ENCODE assay signal across 19 cellular contexts in the genomic region with DNA sequence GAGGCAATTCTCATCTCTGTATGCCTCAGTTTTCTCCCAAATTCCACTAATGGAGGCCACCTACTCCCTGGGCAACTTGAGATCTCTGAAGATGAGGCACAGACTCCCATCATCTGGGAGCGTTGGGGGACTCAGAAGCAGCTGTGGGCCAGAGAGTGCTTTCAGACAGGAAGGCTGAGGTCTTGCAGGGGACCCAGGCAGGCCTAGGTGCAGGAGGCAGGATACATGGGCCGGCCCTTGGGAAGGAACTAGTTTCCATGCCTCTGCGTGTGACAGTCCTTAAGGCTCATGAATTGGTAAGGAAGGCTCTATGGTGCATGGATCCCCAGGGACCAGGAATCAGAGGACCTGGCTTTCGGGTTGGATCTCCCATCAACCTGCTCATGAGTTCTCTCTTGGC. TPM values are rescaled to one million over a fixed set of nuclear protein-coding genes. Genes with fewer than 3 reads are reported as not detected.
DNase-seq lines count a peak whose midpoint lies in the region; ATAC-seq and TF ChIP-seq lines count a peak whose summit lies in the region.
"Had no signal": no experiment of that assay in that cellular context is flagged by ENCODE, and none has a peak within 500 bp of the region (broad histone marks: within the 10 kb centered on the region; RNA-seq: fewer than 3 reads in every experiment).

No MANE protein-coding gene starts in this region.

- no peak for TF ChIP-seq CTCF in hepatocyte (IDR thresholded peaks at IDR 0.05; ENCODE audit: poor library complexity)
- TF ChIP-seq CTCF in psoas muscle (IDR thresholded peaks at IDR 0.05) = no peak
- no peak for TF ChIP-seq CTCF in vagina (IDR thresholded peaks at IDR 0.05)

- ATAC-seq in Right ventricle myocardium superior (ENCODE audit: poor library complexity) = no peak
- no peak for ATAC-seq in psoas muscle
- no peak for ATAC-seq in GM18505 (IDR thresholded peaks at IDR 0.05; ENCODE audit: unreplicated experiment)
- ATAC-seq: activated CD8-positive, alpha-beta T cell treated with anti-CD3 and anti-CD28 coated beads, Interleukin-2, amount 10 ng/mL, durations not matched to agents 7 days and 5 days; left ventricle myocardium superior; WTC11 had no signal

- no peaks in the 10 kb centered on the region for H4K20me1 ChIP-seq in hepatocyte (ENCODE audit: insufficient read depth, poor library complexity, severe bottlenecking)

- intact Hi-C loops in Right ventricle myocardium superior (cut with DNase I) = no loop called here
- intact Hi-C loops in cardiac septum (cut with DNase I) = no loop called here
- intact Hi-C loops in psoas muscle (cut with DNase I) = no loop called here
- intact Hi-C loops in vagina (cut with DNase I) = no loop called here

- peak; percentile 13 for DNase-seq in Right ventricle myocardium superior
- no peak for DNase-seq in cardiac septum (ENCODE audit: low spot score)
- DNase-seq in hepatocyte (ENCODE audit: low spot score) = no peak
- no peak for DNase-seq in psoas muscle
- DNase-seq in vagina (ENCODE audit: extremely low spot score in 2 of 2) = no peak
- no peak for DNase-seq in AG20443 (ENCODE audit: low spot score)
- no peak for DNase-seq in NCI-H146 treated with DMSO at 0.1 percent for 48 hours (lab: John Stamatoyannopoulos, UW; ENCODE audit: unreplicated experiment)
- DNase-seq: activated CD8-positive, alpha-beta T cell treated with anti-CD3 and anti-CD28 coated beads, Interleukin-2, amount 10 ng/mL, durations not matched to agents 7 days and 5 days; activated T-cell treated with anti-CD3 and anti-CD28 coated beads, Interleukin-2, amount 50 U/mL, for 48 hours; caudate nucleus; left ventricle myocardium superior; NCI-H2029; NCI-H524 treated with DMSO at 0.1 percent for 48 hours; OCI-M1; stimulated activated CD4-positive, alpha-beta T cell treated with anti-CD3 and anti-CD28 coated beads, Interleukin-4, amount 100 ng/mL, for 1 hour; T-helper 2 cell had no signal

- WGBS in hepatocyte (ENCODE audit: low lambda C conversion rate, missing lambda C conversion rate) = 94% methylated on average over 4 of the region's 4 CpGs
- 89 to 98% (median 96%) methylated on average over 4 of the region's 4 CpGs for WGBS in psoas muscle, 3 donors

- TF ChIP-seq POLR2A in vagina (IDR thresholded peaks at IDR 0.05) = no peak
- no peak for TF ChIP-seq POLR2A in GM18505 (IDR thresholded peaks at IDR 0.05; ENCODE audit: borderline replicate concordance, extremely low read depth, insufficient read depth, insufficient read length)

- H3K4me1 ChIP-seq in hepatocyte (ENCODE audit: insufficient read depth) (peaks cover 94% of the 10 kb centered on the region), psoas muscle (peaks cover 91% of the 10 kb centered on the region), vagina (peaks cover 100% of the 10 kb centered on the region)

- no peak overlapping the region for H3K4me2 ChIP-seq in hepatocyte

- H2AFZ ChIP-seq in hepatocyte = no peak overlapping the region

- no peak overlapping the region for H3K4me3 ChIP-seq in hepatocyte
- no peak overlapping the region for H3K4me3 ChIP-seq in psoas muscle
- H3K4me3 ChIP-seq in vagina = no peak overlapping the region
- H3K4me3 ChIP-seq: skin epidermis had no signal

- H3K9me2 ChIP-seq in hepatocyte (replicated peaks; ENCODE audit: insufficient read depth) = no peaks in the 10 kb centered on the region

- H3K9me3 ChIP-seq in hepatocyte (ENCODE audit: low read depth) = no peaks in the 10 kb centered on the region
- no peaks in the 10 kb centered on the region for H3K9me3 ChIP-seq in psoas muscle
- H3K9me3 ChIP-seq in vagina = no peaks in the 10 kb centered on the region

- H3K79me2 ChIP-seq in hepatocyte = peaks cover 38% of the 10 kb centered on the region

- no peaks in the 10 kb centered on the region for H3K36me3 ChIP-seq in hepatocyte (replicated peaks; ENCODE audit: insufficient read depth, low read depth)
- H3K36me3 ChIP-seq in psoas muscle (ENCODE audit: insufficient read depth in 1 of 2, low read depth in 1 of 2) = peaks cover 0 to 19% of the 10 kb centered on the region in 2 donors
- H3K36me3 ChIP-seq in vagina = peaks cover 0 to 10% of the 10 kb centered on the region in 2 donors

- H3K27ac ChIP-seq in hepatocyte (peak overlapping the region; percentile 97), psoas muscle (peak overlapping the region; percentile 77), vagina (peak overlapping the region; percentile 96)

- no peaks in the 10 kb centered on the region for H3K27me3 ChIP-seq in hepatocyte
- no peaks in the 10 kb centered on the region for H3K27me3 ChIP-seq in psoas muscle (ENCODE audit: insufficient read depth in 3 of 3, low read length in 2 of 3)
- no peaks in the 10 kb centered on the region for H3K27me3 ChIP-seq in vagina

RNA-seq across cellular contexts. Expression of gene BMF, which starts 14.5 kb away (rescaled TPM):
- total RNA-seq in Right ventricle myocardium superior (3.4 TPM), cardiac septum (1.1 TPM), hepatocyte (33.9 and 41.8 TPM in 2 replicates), psoas muscle (1 to 10 TPM; 1.5 to 5.9 (median 3.7) TPM), vagina (2.9 TPM)
- polyA plus RNA-seq in hepatocyte (13.8 and 15.9 TPM in 2 replicates), psoas muscle (1 to 10 TPM in 2 of 3 donors, under 1 TPM in 1; 0.65 to 7.2 (median 3.4) TPM)

RNA-seq across cellular contexts. Expression of gene SRP14, which starts 55.2 kb away (rescaled TPM):
- total RNA-seq in Right ventricle myocardium superior (196 TPM), cardiac septum (168 TPM), hepatocyte (219 and 274 TPM in 2 replicates), psoas muscle (100 to 1,000 TPM; 134 to 170 (median 153) TPM), vagina (409 TPM)
- polyA plus RNA-seq in hepatocyte (804 and 827 TPM in 2 replicates), psoas muscle (100 to 1,000 TPM; 279 to 288 (median 280) TPM)
